In genomic region chr1:234613128-234613875, GRCh38 we compare ENCODE assay signal across 8 cellular contexts. TPM values are rescaled to one million over a fixed set of nuclear protein-coding genes. Genes with fewer than 3 reads are reported as not detected.
A peak's percentile ranks its signal among the peaks of the same experiment; 100 is the strongest.
DNase-seq lines count a peak whose midpoint lies in the region; ATAC-seq and TF ChIP-seq lines count a peak whose summit lies in the region.

No MANE protein-coding gene starts in this region.

- WGBS in suprapubic skin: 9% methylated on average over 12 of the region's 12 CpGs

- no peak for TF ChIP-seq EP300 in suprapubic skin (IDR thresholded peaks at IDR 0.05)

- ATAC-seq in HG02763 (IDR thresholded peaks at IDR 0.05; ENCODE audit: unreplicated experiment) (no peak), HG02840 (IDR thresholded peaks at IDR 0.05; ENCODE audit: low FRiP score, unreplicated experiment) (no peak)

- peaks cover 53% of the 10 kb centered on the region for H3K4me1 ChIP-seq in adipocyte (ENCODE audit: control insufficient read depth, insufficient read depth, low read length)
- H3K4me1 ChIP-seq in suprapubic skin: peaks cover 62% of the 10 kb centered on the region

- H3K4me3 ChIP-seq in adipocyte (ENCODE audit: low read length) (peak overlapping the region; percentile 78), suprapubic skin (peak overlapping the region; percentile 87)

- peak overlapping the region; percentile 90 for H3K9ac ChIP-seq in adipocyte (ENCODE audit: low read length)

- TF ChIP-seq CTCF in suprapubic skin (IDR thresholded peaks at IDR 0.05): peak in 1 of 2 donors; percentile 6

- H3K27me3 ChIP-seq in adipocyte (replicated peaks; ENCODE audit: control insufficient read depth, insufficient read depth, low read length) (no peaks in the 10 kb centered on the region), suprapubic skin (no peaks in the 10 kb centered on the region)

- TF ChIP-seq POLR2A in suprapubic skin (IDR thresholded peaks at IDR 0.05): no peak

- DNase-seq in NCI-H2227 treated with DMSO at 0.1 percent for 48 hours (lab: John Stamatoyannopoulos, UW): peak; percentile 90
- DNase-seq in NCI-H2227 (lab: John Stamatoyannopoulos, UW; ENCODE audit: unreplicated experiment): no peak
- DNase-seq in NCI-H226: peak; percentile 20
- peak; percentile 95 for DNase-seq in adipocyte (ENCODE audit: low read depth)
- peak; percentile 48 for DNase-seq in left kidney (ENCODE audit: low read depth, low spot score)
- no peak for DNase-seq in suprapubic skin (ENCODE audit: low spot score in 2 of 2)

- H3K36me3 ChIP-seq in adipocyte (ENCODE audit: control insufficient read depth, insufficient read depth, low read length, severe bottlenecking) (no peaks in the 10 kb centered on the region), suprapubic skin (peaks cover 9% of the 10 kb centered on the region)

- H3K27ac ChIP-seq in suprapubic skin: peak overlapping the region; percentile 99

- no peaks in the 10 kb centered on the region for H3K9me3 ChIP-seq in adipocyte (ENCODE audit: control insufficient read depth, low read length)
- no peaks in the 10 kb centered on the region for H3K9me3 ChIP-seq in suprapubic skin

RNA-seq across cellular contexts. Expression of gene IRF2BP2, which starts 3.3 kb away (rescaled TPM):
- total RNA-seq in suprapubic skin: 100 to 1,000 TPM; 129 to 195 (median 159) TPM

Comparison
In these comparisons a context has a peak if more than half of its experiments do, and no peak if none do; other contexts are left out.
1. DNase-seq: peak in NCI-H2227 treated with DMSO at 0.1 percent for 48 hours (single experiment), NCI-H226 (single experiment), adipocyte (single experiment) and left kidney (single experiment); none in NCI-H2227 (single experiment) and suprapubic skin (0 of 2).